ENCODE assay signal across 16 cellular contexts in the genomic region with DNA sequence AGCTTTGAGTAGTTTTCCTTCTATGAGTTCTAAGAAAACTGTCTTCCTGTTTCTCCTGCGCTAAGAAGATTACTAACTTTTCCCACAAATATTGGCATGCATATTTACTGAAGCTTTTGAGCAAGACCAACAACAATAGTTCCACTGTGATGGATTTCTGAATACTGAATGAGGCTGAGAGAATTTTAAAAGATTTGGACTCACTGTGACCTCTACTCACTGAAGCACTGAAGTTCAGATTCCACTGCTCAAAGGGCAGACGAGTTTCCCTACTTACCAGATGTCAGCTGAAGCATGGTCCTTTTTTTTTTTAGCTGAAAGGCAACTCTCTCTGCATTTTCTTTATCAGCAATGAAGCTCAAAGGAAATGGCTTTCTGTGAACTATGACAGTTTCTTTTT.
A peak's percentile ranks its signal among the peaks of the same experiment; 100 is the strongest.
DNase-seq lines count a peak whose midpoint lies in the region; ATAC-seq and TF ChIP-seq lines count a peak whose summit lies in the region.
"Had no signal": no experiment of that assay in that cellular context is flagged by ENCODE, and none has a peak within 500 bp of the region (broad histone marks: within the 10 kb centered on the region; RNA-seq: fewer than 3 reads in every experiment).

No MANE protein-coding gene starts in this region.

- no peak overlapping the region for H2BK5ac ChIP-seq in mesendoderm (ENCODE audit: low read length)

- H3K4me3 Mint-ChIP-seq in nephron = no peak overlapping the region
- H3K4me3 Mint-ChIP-seq: B cell had no signal

- no peaks in the 10 kb centered on the region for H4K20me1 ChIP-seq in fibroblast of lung (ENCODE audit: control insufficient read depth, extremely low read depth, insufficient read depth, low read length)

- no peak for ATAC-seq in HG03039 (IDR thresholded peaks at IDR 0.05; ENCODE audit: unreplicated experiment)
- ATAC-seq in GM18870 (IDR thresholded peaks at IDR 0.05; ENCODE audit: unreplicated experiment) = no peak
- ATAC-seq: Panc1 had no signal

- H3K18ac ChIP-seq in mesendoderm (ENCODE audit: low read length) = no peak overlapping the region

- CTCF ChIA-PET in BJ (lab: Yijun Ruan, JAX) = interaction anchor here (0.6 kb wide), 2 partner anchors 637 to 752 kb away, joined by 3 read pairs; no protein-coding TSS in a partner anchor

- H3K27ac ChIP-seq in SK-N-MC (no peak overlapping the region), fibroblast of lung (ENCODE audit: insufficient read depth, low read length) (no peak overlapping the region), mesendoderm (ENCODE audit: low read depth, low read length) (no peak overlapping the region)
- H3K27ac ChIP-seq: WERI-Rb-1 had no signal

- H3K9me3 ChIP-seq in SK-N-MC (ENCODE audit: low read depth, low read length) (no peaks in the 10 kb centered on the region), fibroblast of lung (ENCODE audit: control insufficient read depth, insufficient read depth, low read depth, low read length) (no peaks in the 10 kb centered on the region)

- peaks cover 15% of the 10 kb centered on the region for H3K4me1 Mint-ChIP-seq in nephron
- H3K4me1 Mint-ChIP-seq: B cell had no signal

- H2AFZ ChIP-seq in fibroblast of lung (ENCODE audit: low read length) = no peak overlapping the region

- H3K36me3 ChIP-seq in BJ (ENCODE audit: control insufficient read depth, insufficient read depth, low read length) (no peaks in the 10 kb centered on the region), SK-N-MC (ENCODE audit: insufficient read depth, low read length) (no peaks in the 10 kb centered on the region), fibroblast of lung (ENCODE audit: control insufficient read depth, insufficient read depth, low read length) (no peaks in the 10 kb centered on the region), mesendoderm (ENCODE audit: control insufficient read depth, insufficient read depth, low read length) (no peaks in the 10 kb centered on the region)
- H3K36me3 ChIP-seq: WERI-Rb-1 had no signal

- DNase-seq in BJ (ENCODE audit: low read depth) (peak; percentile 43), SK-N-MC (ENCODE audit: low read depth, low spot score) (no peak), fibroblast of lung (ENCODE audit: low read depth in 2 of 2) (peak; percentile 52 to 77), mesendoderm (no peak)
- no peak for DNase-seq in activated T-cell treated with anti-CD3 and anti-CD28 coated beads, Interleukin-2, amount 50 U/mL, for 48 hours
- DNase-seq: aorta, erythroblast, H7, KBM-7, WERI-Rb-1 had no signal

- H3K36me3 Mint-ChIP-seq in nephron (ENCODE audit: low read depth) = no peaks in the 10 kb centered on the region

- H3K4me2 ChIP-seq in fibroblast of lung (ENCODE audit: extremely low read depth, insufficient read depth, low read length) = no peak overlapping the region
- no peak overlapping the region for H3K4me2 ChIP-seq in mesendoderm (ENCODE audit: low read length)

- no peaks in the 10 kb centered on the region for H3K79me2 ChIP-seq in fibroblast of lung (ENCODE audit: control insufficient read depth, insufficient read depth, low read length)
- no peaks in the 10 kb centered on the region for H3K79me2 ChIP-seq in mesendoderm (ENCODE audit: control insufficient read depth, insufficient read depth, low read length)

- H3K23ac ChIP-seq in mesendoderm (ENCODE audit: low read length) = no peak overlapping the region

- no peaks in the 10 kb centered on the region for H3K27me3 Mint-ChIP-seq in nephron (ENCODE audit: low read depth)
- H3K27me3 Mint-ChIP-seq: progenitor cell of endocrine pancreas had no signal

- H4K5ac ChIP-seq in mesendoderm (ENCODE audit: low read length) = no peak overlapping the region

- H3K4ac ChIP-seq in mesendoderm (ENCODE audit: low read depth, low read length) = no peak overlapping the region

- no CpG with 5 or more reads among the region's 2 CpGs for WGBS in mesendoderm (ENCODE audit: extremely low coverage, insufficient coverage, low lambda C conversion rate)

- H2BK120ac ChIP-seq in mesendoderm (ENCODE audit: low read depth, low read length) = no peak overlapping the region

- H3K27ac Mint-ChIP-seq in nephron = peak overlapping the region; percentile 10 to 57 (median 53)
- H3K27ac Mint-ChIP-seq: B cell, progenitor cell of endocrine pancreas had no signal

- no peak for TF ChIP-seq CTCF in BJ (IDR thresholded peaks at IDR 0.05; ENCODE audit: insufficient read depth, low read depth, low read length)
- no peak for TF ChIP-seq CTCF in fibroblast of lung (conservative IDR thresholded peaks at IDR 0.05 in 1 of 2, IDR thresholded peaks at IDR 0.05 in 1 of 2; ENCODE audit: low read depth in 1 of 2, low read length in 2 of 2)
- no peak for TF ChIP-seq CTCF in nephron (IDR thresholded peaks at IDR 0.05; ENCODE audit: unreplicated experiment in 3 of 3)

- POLR2A ChIA-PET in BJ (lab: Charles Lee) = no interaction called here

- no peak overlapping the region for H2BK15ac ChIP-seq in mesendoderm (replicated peaks; ENCODE audit: low read depth)

- no peak overlapping the region for H2AK5ac ChIP-seq in mesendoderm (ENCODE audit: low read length)

- H3K9me3 Mint-ChIP-seq in nephron = peaks cover 4% of the 10 kb centered on the region

- no peaks in the 10 kb centered on the region for H3K27me3 ChIP-seq in BJ (ENCODE audit: control insufficient read depth, insufficient read depth, low read length)
- H3K27me3 ChIP-seq in fibroblast of lung (ENCODE audit: control insufficient read depth, insufficient read depth, low read length) = no peaks in the 10 kb centered on the region
- H3K27me3 ChIP-seq in mesendoderm (ENCODE audit: insufficient read depth, low read length, poor library complexity) = no peaks in the 10 kb centered on the region

- H4K8ac ChIP-seq in mesendoderm (ENCODE audit: low read depth, low read length) = no peak overlapping the region

- H3K4me1 ChIP-seq in fibroblast of lung (ENCODE audit: control insufficient read depth, extremely low read depth, insufficient read depth, low read length) (peaks cover 8% of the 10 kb centered on the region), mesendoderm (ENCODE audit: control insufficient read depth, low read depth, low read length) (no peaks in the 10 kb centered on the region)

- no peak overlapping the region for H3K56ac ChIP-seq in mesendoderm (ENCODE audit: low read length)

- H3K4me3 ChIP-seq in BJ (ENCODE audit: low read depth, low read length) (no peak overlapping the region), SK-N-MC (0 out of 2 replicates have a peak overlapping the region, but pooled peaks have one; percentile 5), fibroblast of lung (replicated peaks in 1 of 4; ENCODE audit: control extremely low read depth in 1 of 4, insufficient read depth in 1 of 4, low read depth in 3 of 4, low read length in 4 of 4) (no peak overlapping the region), mesendoderm (ENCODE audit: low read length) (no peak overlapping the region)

- no peaks in the 10 kb centered on the region for H3K79me1 ChIP-seq in mesendoderm (ENCODE audit: low read length)

- H3K9ac ChIP-seq in SK-N-MC (ENCODE audit: insufficient read length) = no peak overlapping the region
- H3K9ac ChIP-seq in fibroblast of lung (ENCODE audit: insufficient read depth, low read length) = no peak overlapping the region
- H3K9ac ChIP-seq in mesendoderm (ENCODE audit: low read length) = no peak overlapping the region

Comparison
In these comparisons a context has a peak if more than half of its experiments do, and no peak if none do; other contexts are left out.
1. DNase-seq: peak in BJ (single experiment) and fibroblast of lung (2 of 2); none in SK-N-MC (single experiment), mesendoderm (single experiment) and activated T-cell treated with anti-CD3 and anti-CD28 coated beads, Interleukin-2, amount 50 U/mL, for 48 hours (0 of 2).